ENCODE assay signal across 20 cellular contexts in the genomic region with DNA sequence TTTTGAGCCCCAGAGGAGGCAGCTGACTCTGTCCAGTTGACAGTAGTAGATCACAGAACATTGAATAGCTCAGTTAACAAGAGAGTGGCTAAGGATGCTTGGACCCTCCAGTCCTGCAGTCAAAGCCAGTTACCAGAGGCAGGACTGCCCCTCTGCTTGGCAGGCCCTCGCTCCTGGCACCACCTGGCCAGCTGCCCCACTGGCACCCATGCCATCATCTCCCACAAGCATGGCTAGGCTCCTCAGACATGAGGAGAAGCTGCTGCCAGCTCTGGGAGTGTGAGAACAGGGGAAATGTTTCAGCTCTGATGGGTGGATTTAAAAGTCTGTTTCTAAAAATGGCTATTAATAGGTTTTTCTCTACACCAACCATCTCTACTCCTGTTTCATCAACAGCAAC.
"Had no signal": no experiment of that assay in that cellular context is flagged by ENCODE, and none has a peak within 500 bp of the region (broad histone marks: within the 10 kb centered on the region; RNA-seq: fewer than 3 reads in every experiment).

No MANE protein-coding gene starts in this region.

- H3K27ac Mint-ChIP-seq: naive thymus-derived CD4-positive, alpha-beta T cell; nephron; neural progenitor cell; stimulated activated naive CD8-positive, alpha-beta T cell treated with anti-CD3 and anti-CD28 coated beads, Interleukin-15, amount 100 ng/mL, for 72 hours; type B pancreatic cell had no signal

- H3K9ac ChIP-seq: neural progenitor cell had no signal

- FAIRE-seq: keratinocyte had no signal

- H3K4me1 Mint-ChIP-seq: naive thymus-derived CD4-positive, alpha-beta T cell; neural progenitor cell; stimulated activated naive CD8-positive, alpha-beta T cell treated with anti-CD3 and anti-CD28 coated beads, Interleukin-15, amount 100 ng/mL, for 72 hours had no signal

- H3K27me3 ChIP-seq: gastrocnemius medialis, neural progenitor cell, ovary, right lobe of liver, thyroid gland had no signal

- H2AFZ ChIP-seq: neural progenitor cell had no signal

- H3K9me3 ChIP-seq: gastrocnemius medialis, lower lobe of right lung, ovary, right lobe of liver, thyroid gland had no signal

- DNase-seq: cortex of kidney; gastrocnemius medialis; left ventricle myocardium superior; lower lobe of right lung; naive thymus-derived CD4-positive, alpha-beta T cell; ovary; posterior cingulate gyrus; right lobe of liver; stimulated activated CD4-positive, alpha-beta T cell treated with anti-CD3 and anti-CD28 coated beads, Interleukin-12 subunit alpha, Interleukin-12 subunit beta, amount 100 ng/mL, for 4 hours; stimulated activated CD4-positive, alpha-beta T cell treated with anti-CD3 and anti-CD28 coated beads, Interleukin-1b, Interleukin-23, amount 100 ng/mL, for 48 hours; stimulated activated CD4-positive, alpha-beta T cell treated with anti-CD3 and anti-CD28 coated beads, Interleukin-4, amount 100 ng/mL, for 1 hour; stimulated activated CD8-positive, alpha-beta memory T cell treated with anti-CD3 and anti-CD28 coated beads, Interleukin-4, amount 100 ng/mL, for 48 hours; stimulated activated naive CD4-positive, alpha-beta T cell; stimulated activated naive CD8-positive, alpha-beta T cell treated with anti-CD3 and anti-CD28 coated beads, Interleukin-15, amount 100 ng/mL, for 72 hours; thyroid gland had no signal

- H3K4me1 ChIP-seq: lower lobe of right lung, neural progenitor cell, right lobe of liver had no signal

- H3K36me3 Mint-ChIP-seq: neural progenitor cell, type B pancreatic cell had no signal

- H3K4me2 ChIP-seq: neural progenitor cell, smooth muscle cell had no signal

- H3K4me3 ChIP-seq: gastrocnemius medialis, lower lobe of right lung, neural progenitor cell, ovary, right lobe of liver, smooth muscle cell, thyroid gland had no signal

- H3K27ac ChIP-seq: lower lobe of right lung, neural progenitor cell, ovary, right lobe of liver, thyroid gland had no signal

- H3K36me3 ChIP-seq: gastrocnemius medialis, lower lobe of right lung, neural progenitor cell, ovary, right lobe of liver, thyroid gland had no signal

- ATAC-seq: gastrocnemius medialis; left ventricle myocardium superior; lower lobe of right lung; naive thymus-derived CD4-positive, alpha-beta T cell; right lobe of liver; stimulated activated naive CD8-positive, alpha-beta T cell treated with anti-CD3 and anti-CD28 coated beads, Interleukin-15, amount 100 ng/mL, for 72 hours had no signal

- H3K9me3 Mint-ChIP-seq: type B pancreatic cell had no signal

- H3K4me3 Mint-ChIP-seq: naive thymus-derived CD4-positive, alpha-beta T cell; nephron; neural progenitor cell; stimulated activated naive CD8-positive, alpha-beta T cell treated with anti-CD3 and anti-CD28 coated beads, Interleukin-15, amount 100 ng/mL, for 72 hours; type B pancreatic cell had no signal
